In genomic region chr11:96254087-96254486, GRCh38 we compare ENCODE assay signal across 8 cellular contexts.
A peak's percentile ranks its signal among the peaks of the same experiment; 100 is the strongest.
DNase-seq lines count a peak whose midpoint lies in the region; ATAC-seq, FAIRE-seq and TF ChIP-seq lines count a peak whose summit lies in the region.

No MANE protein-coding gene starts in this region.

- 74% methylated on average over 7 of the region's 7 CpGs for WGBS in HepG2 (ENCODE audit: low lambda C conversion rate)
- 32 to 48% methylated on average over 7 of the region's 7 CpGs for WGBS in lower leg skin, 2 donors

- ATAC-seq in HG03103 (IDR thresholded peaks at IDR 0.05; ENCODE audit: low read depth, unreplicated experiment): peak; percentile 46
- peak; percentile 10 for ATAC-seq in activated CD8-positive, alpha-beta T cell treated with anti-CD3 and anti-CD28 coated beads, Interleukin-2, amount 10 ng/mL, durations not matched to agents 7 days and 5 days
- ATAC-seq in HepG2: no peak

- H3K4me3 Mint-ChIP-seq in activated naive CD4-positive, alpha-beta T cell treated with anti-CD3 and anti-CD28 coated beads for 36 hours: peak overlapping the region; percentile 58
- peak overlapping the region; percentile 71 for H3K4me3 Mint-ChIP-seq in activated CD8-positive, alpha-beta T cell treated with anti-CD3 and anti-CD28 coated beads, Interleukin-2, amount 10 ng/mL, durations not matched to agents 7 days and 5 days

- CTCF ChIA-PET in activated naive CD4-positive, alpha-beta T cell treated with anti-CD3 and anti-CD28 coated beads for 36 hours (lab: Charles Lee): interaction anchor here (0.6 to 2.7 kb wide), 2 partner anchors 81 to 89 kb away, joined by 3 to 13 read pairs; partner anchors contain the start of gene MAML2
- CTCF ChIA-PET in activated CD8-positive, alpha-beta T cell treated with anti-CD3 and anti-CD28 coated beads, Interleukin-2, amount 10 ng/mL, durations not matched to agents 7 days and 5 days (lab: Charles Lee): interaction anchor here (1.0 to 5.5 kb wide), 5 partner anchors 9 to 198 kb away, joined by 3 to 80 read pairs (median 4); partner anchors contain the start of gene MAML2
- CTCF ChIA-PET in HepG2 (lab: Yijun Ruan, JAX; ENCODE audit: low intra/inter-chr PET ratio, low total read pairs): no interaction called here

- no peak overlapping the region for H3K9ac ChIP-seq in HepG2 (ENCODE audit: insufficient read depth, low read depth, low read length)

- TF ChIP-seq EP300 in HepG2 (IDR thresholded peaks at IDR 0.05; ENCODE audit: low read depth in 2 of 2, low read length in 2 of 2) (peak in 1 of 2 experiments; percentile 23; a peak in 1 of 4 replicates), HepG2 (CRISPR knock-in tag; IDR thresholded peaks at IDR 0.05; ENCODE audit: borderline replicate concordance) (no peak)

- no peaks in the 10 kb centered on the region for H3K9me3 ChIP-seq in HepG2 (ENCODE audit: low read length)

- peaks cover 31% of the 10 kb centered on the region for H3K4me1 ChIP-seq in HepG2 (ENCODE audit: insufficient read depth, low read length)

- no TSS peak for BruUV-seq in HepG2 (replicated peaks; lab: Mats Ljungman, UMichigan)

- H3K27ac ChIP-seq in HepG2 (ENCODE audit: extremely low read length, insufficient read depth, low read length) (no peak overlapping the region), dorsolateral prefrontal cortex (peak overlapping the region in 9 of 59 donors; percentile 8 to 47 (median 27))

- peak overlapping the region; percentile 77 for H3K27ac Mint-ChIP-seq in activated naive CD4-positive, alpha-beta T cell treated with anti-CD3 and anti-CD28 coated beads for 36 hours
- H3K27ac Mint-ChIP-seq in activated CD8-positive, alpha-beta T cell treated with anti-CD3 and anti-CD28 coated beads, Interleukin-2, amount 10 ng/mL, durations not matched to agents 7 days and 5 days: peak overlapping the region; percentile 89

- peaks cover 23% of the 10 kb centered on the region for H3K79me2 ChIP-seq in HepG2 (ENCODE audit: insufficient read depth, low read length)

- peak; percentile 49 for DNase-seq in activated naive CD4-positive, alpha-beta T cell treated with anti-CD3 and anti-CD28 coated beads for 36 hours
- DNase-seq in activated naive CD4-positive, alpha-beta T cell treated with anti-CD3 and anti-CD28 coated beads, Interleukin-2, amount 50 U/mL, for 16 hours: no peak
- peak; percentile 37 for DNase-seq in activated CD8-positive, alpha-beta T cell treated with anti-CD3 and anti-CD28 coated beads, Interleukin-2, amount 10 ng/mL, durations not matched to agents 7 days and 5 days
- peak; percentile 52 for DNase-seq in HepG2 (ENCODE audit: low spot score)
- no peak for DNase-seq in dorsolateral prefrontal cortex
- DNase-seq in RKO (ENCODE audit: low spot score): no peak
- DNase-seq in lower leg skin (ENCODE audit: low spot score in 2 of 2): no peak

- H4K20me1 ChIP-seq in HepG2 (ENCODE audit: insufficient read depth, low read length): no peaks in the 10 kb centered on the region

- no peak overlapping the region for H2AFZ ChIP-seq in HepG2 (ENCODE audit: low read length)

- FAIRE-seq in HepG2 (lab: Jason Lieb, UNC): no peak

- in situ Hi-C loops in HepG2 (cut with HindIII; ENCODE audit: extremely low pct_ligation_motif_present, low pct_unique_long_range_greater_than_20kb): no loop called here

- no peak for TF ChIP-seq RAD21 in HepG2 (CRISPR knock-in tag; IDR thresholded peaks at IDR 0.05)

- H3K27me3 Mint-ChIP-seq in activated naive CD4-positive, alpha-beta T cell treated with anti-CD3 and anti-CD28 coated beads for 36 hours (ENCODE audit: low read depth): no peaks in the 10 kb centered on the region
- no peaks in the 10 kb centered on the region for H3K27me3 Mint-ChIP-seq in activated CD8-positive, alpha-beta T cell treated with anti-CD3 and anti-CD28 coated beads, Interleukin-2, amount 10 ng/mL, durations not matched to agents 7 days and 5 days (ENCODE audit: low read depth)

- POLR2A ChIA-PET in activated CD8-positive, alpha-beta T cell treated with anti-CD3 and anti-CD28 coated beads, Interleukin-2, amount 10 ng/mL, durations not matched to agents 7 days and 5 days (lab: Charles Lee): interaction anchor here (0.6 to 1.3 kb wide), 2 partner anchors 10 to 157 kb away, joined by 3 read pairs; no protein-coding TSS in a partner anchor
- POLR2A ChIA-PET in HepG2 (lab: Yijun Ruan, JAX): no interaction called here

- H3K27me3 ChIP-seq in HepG2 (ENCODE audit: control insufficient read depth in 1 of 2, insufficient read depth in 2 of 2, low read length in 2 of 2): no peaks in the 10 kb centered on the region
- no peaks in the 10 kb centered on the region for H3K27me3 ChIP-seq in dorsolateral prefrontal cortex

- H3K4me3 ChIP-seq in HepG2 (replicated peaks in 1 of 3; ENCODE audit: insufficient read depth in 1 of 3, low read depth in 2 of 3, low read length in 3 of 3) (no peak overlapping the region), dorsolateral prefrontal cortex (peak overlapping the region in 22 of 59 donors; percentile 3 to 28 (median 16)), lower leg skin (ENCODE audit: low read depth, poor library complexity, severe bottlenecking) (no peak overlapping the region)

- peaks cover 30% of the 10 kb centered on the region for H3K36me3 Mint-ChIP-seq in activated naive CD4-positive, alpha-beta T cell treated with anti-CD3 and anti-CD28 coated beads for 36 hours (ENCODE audit: low read depth)
- peaks cover 48% of the 10 kb centered on the region for H3K36me3 Mint-ChIP-seq in activated CD8-positive, alpha-beta T cell treated with anti-CD3 and anti-CD28 coated beads, Interleukin-2, amount 10 ng/mL, durations not matched to agents 7 days and 5 days (ENCODE audit: low read depth)

- TF ChIP-seq CTCF in HepG2 (CRISPR knock-in tag; IDR thresholded peaks at IDR 0.05): no peak
- no peak for TF ChIP-seq CTCF in dorsolateral prefrontal cortex (IDR thresholded peaks at IDR 0.05 in 54 of 56, conservative IDR thresholded peaks at IDR 0.05 in 2 of 56; ENCODE audit: low read depth in 1 of 56, partially characterized antibody in 56 of 56)
- TF ChIP-seq CTCF in lower leg skin (IDR thresholded peaks at IDR 0.05): no peak

- no peaks in the 10 kb centered on the region for H3K9me3 Mint-ChIP-seq in activated naive CD4-positive, alpha-beta T cell treated with anti-CD3 and anti-CD28 coated beads for 36 hours
- H3K9me3 Mint-ChIP-seq in activated CD8-positive, alpha-beta T cell treated with anti-CD3 and anti-CD28 coated beads, Interleukin-2, amount 10 ng/mL, durations not matched to agents 7 days and 5 days (ENCODE audit: insufficient read depth): no peaks in the 10 kb centered on the region

- intact Hi-C loops in activated naive CD4-positive, alpha-beta T cell treated with anti-CD3 and anti-CD28 coated beads for 36 hours (cut with micrococcal nuclease): loop anchor here (1.0 kb wide), 1 partner anchor 8 kb away; no protein-coding TSS in a partner anchor
- intact Hi-C loops in HepG2 (cut with micrococcal nuclease; ENCODE audit: unreplicated experiment) (no loop called here), dorsolateral prefrontal cortex (cut with DNase I) (no loop called here), lower leg skin (cut with DNase I; ENCODE audit: low total_unique reads) (no loop called here)

- H3K36me3 ChIP-seq in HepG2 (replicated peaks in 1 of 2; ENCODE audit: control insufficient read depth in 1 of 2, insufficient read depth in 2 of 2, low read length in 2 of 2): peaks cover 0 to 7% of the 10 kb centered on the region in 2 experiments; a peak in 2 of 5 replicates

- H3K4me2 ChIP-seq in HepG2 (ENCODE audit: low read depth, low read length): no peak overlapping the region

- TF ChIP-seq POLR2A in HepG2 (IDR thresholded peaks at IDR 0.05; ENCODE audit: insufficient read depth in 1 of 2, low read depth in 2 of 2, low read length in 2 of 2) (no peak), lower leg skin (IDR thresholded peaks at IDR 0.05) (no peak)

- H3K4me1 Mint-ChIP-seq in activated naive CD4-positive, alpha-beta T cell treated with anti-CD3 and anti-CD28 coated beads for 36 hours (ENCODE audit: low read depth): peaks cover 89% of the 10 kb centered on the region
- peaks cover 78% of the 10 kb centered on the region for H3K4me1 Mint-ChIP-seq in activated CD8-positive, alpha-beta T cell treated with anti-CD3 and anti-CD28 coated beads, Interleukin-2, amount 10 ng/mL, durations not matched to agents 7 days and 5 days (ENCODE audit: low read depth)

TF ChIP-seq in HepG2, 621 proteins besides CTCF, POLR2A, EP300 and RAD21:
- TF ChIP-seq ETV5 (CRISPR knock-in tag; IDR thresholded peaks at IDR 0.05; ENCODE audit: borderline replicate concordance) (peak; percentile 23; the same call in 1 of the 2 replicates), ARID5B (CRISPR knock-in tag; IDR thresholded peaks at IDR 0.05) (peak; percentile 32; the same call in 1 of the 2 replicates), ZNF652 (CRISPR knock-in tag; IDR thresholded peaks at IDR 0.05; ENCODE audit: borderline replicate concordance, low read depth) (no peak), MED1 (CRISPR knock-in tag; IDR thresholded peaks at IDR 0.05) (0 out of 2 replicates have a peak, but pooled peaks have one; percentile 9), BCL6 (CRISPR knock-in tag; IDR thresholded peaks at IDR 0.05) (peak; percentile 60)
TF ChIP-seq in HepG2: peak in this region for 4.

Comparison
In these comparisons a context has a peak if more than half of its experiments do, and no peak if none do; other contexts are left out.
1. DNase-seq: peak in activated naive CD4-positive, alpha-beta T cell treated with anti-CD3 and anti-CD28 coated beads for 36 hours (single experiment), activated CD8-positive, alpha-beta T cell treated with anti-CD3 and anti-CD28 coated beads, Interleukin-2, amount 10 ng/mL, durations not matched to agents 7 days and 5 days (single experiment) and HepG2 (single experiment); none in activated naive CD4-positive, alpha-beta T cell treated with anti-CD3 and anti-CD28 coated beads, Interleukin-2, amount 50 U/mL, for 16 hours (single experiment), dorsolateral prefrontal cortex (0 of 10), RKO (single experiment) and lower leg skin (0 of 2).